ENCODE assay signal across 14 cellular contexts in genomic region chr3:127857270-127857801, GRCh38. TPM values are rescaled to one million over a fixed set of nuclear protein-coding genes. Genes with fewer than 3 reads are reported as not detected.
DNase-seq lines count a peak whose midpoint lies in the region; ATAC-seq, FAIRE-seq and TF ChIP-seq lines count a peak whose summit lies in the region.
"Had no signal": no experiment of that assay in that cellular context is flagged by ENCODE, and none has a peak within 500 bp of the region (broad histone marks: within the 10 kb centered on the region; RNA-seq: fewer than 3 reads in every experiment).

No MANE protein-coding gene starts in this region.

- CTCF ChIA-PET in SK-N-SH (lab: Yijun Ruan, JAX): interaction anchor here (0.9 to 2.1 kb wide), 4 partner anchors 125 to 167 kb away, joined by 3 to 10 read pairs (median 4); no protein-coding TSS in a partner anchor

- H3K36me3 ChIP-seq in SK-N-SH (replicated peaks in 1 of 2; ENCODE audit: control insufficient read depth in 1 of 2, insufficient read depth in 2 of 2, low read length in 1 of 2): no peaks in the 10 kb centered on the region
- H3K36me3 ChIP-seq: HAP-1, sigmoid colon had no signal

- TF ChIP-seq CTCF in AG09319 (IDR thresholded peaks at IDR 0.05; ENCODE audit: low read depth, low read length): peak; percentile 40
- TF ChIP-seq CTCF in SK-N-SH (IDR thresholded peaks at IDR 0.05): no peak; the same call in 1 of the 2 replicates
- TF ChIP-seq CTCF in fibroblast of pulmonary artery (IDR thresholded peaks at IDR 0.05; ENCODE audit: low read length, missing control alignments): no peak

- TF ChIP-seq RAD21 in SK-N-SH (IDR thresholded peaks at IDR 0.05; ENCODE audit: low read length): peak; percentile 55

- no peak overlapping the region for H3K4me3 ChIP-seq in SK-N-SH (ENCODE audit: low read depth in 2 of 2, low read length in 1 of 2)
- H3K4me3 ChIP-seq in fibroblast of pulmonary artery (replicated peaks; ENCODE audit: low read depth, low read length): no peak overlapping the region
- H3K4me3 ChIP-seq: HAP-1, sigmoid colon had no signal

- ATAC-seq in HG02884 (IDR thresholded peaks at IDR 0.05; ENCODE audit: unreplicated experiment): no peak
- ATAC-seq in HG02840 (IDR thresholded peaks at IDR 0.05; ENCODE audit: low FRiP score, unreplicated experiment): no peak
- no peak for ATAC-seq in HG03354 (IDR thresholded peaks at IDR 0.05; ENCODE audit: poor library complexity, severe bottlenecking, unreplicated experiment)
- ATAC-seq: activated T-helper 17 cell treated with anti-CD3 and anti-CD28 coated beads, Interleukin-2, amount 50 U/mL, for 72 hours had no signal

- POLR2A ChIA-PET in SK-N-SH (lab: Yijun Ruan, JAX): no interaction called here

- peak; percentile 75 for FAIRE-seq in GM12891 (lab: Jason Lieb, UNC)
- FAIRE-seq: colon had no signal

- no peaks in the 10 kb centered on the region for H3K79me2 ChIP-seq in SK-N-SH (ENCODE audit: insufficient read depth)

- H3K9ac ChIP-seq in SK-N-SH: no peak overlapping the region

- H2AFZ ChIP-seq in SK-N-SH (ENCODE audit: low read depth): no peak overlapping the region

- no peaks in the 10 kb centered on the region; the same call in 1 of the 2 replicates for H3K27me3 ChIP-seq in SK-N-SH (ENCODE audit: insufficient read depth)
- H3K27me3 ChIP-seq: sigmoid colon had no signal

- TF ChIP-seq EP300 in SK-N-SH (IDR thresholded peaks at IDR 0.05; ENCODE audit: borderline replicate concordance in 1 of 2, low read depth in 1 of 2, low read length in 1 of 2): no peak

- no peaks in the 10 kb centered on the region for H3K9me2 ChIP-seq in SK-N-SH

- H4K20me1 ChIP-seq in SK-N-SH (ENCODE audit: insufficient read depth): no peaks in the 10 kb centered on the region

- H3K27ac ChIP-seq in SK-N-SH (ENCODE audit: low read depth in 2 of 2, low read length in 1 of 2): no peak overlapping the region
- H3K27ac ChIP-seq: sigmoid colon had no signal

- no peak for DNase-seq in AG09319 (ENCODE audit: extremely low read depth, low read depth)
- no peak for DNase-seq in GM12891 (ENCODE audit: insufficient read length, low spot score)
- peak; percentile 42 for DNase-seq in SK-N-SH
- DNase-seq in fibroblast of pulmonary artery (ENCODE audit: low read depth): peak; percentile 13
- DNase-seq in SHP77 treated with DMSO at 0.1 percent for 48 hours (lab: John Stamatoyannopoulos, UW): no peak
- DNase-seq: DMS53, NCI-H1105, sigmoid colon had no signal

- H3F3A ChIP-seq in SK-N-SH (replicated peaks; ENCODE audit: insufficient read depth): no peaks in the 10 kb centered on the region

- no peaks in the 10 kb centered on the region for H3K9me3 ChIP-seq in SK-N-SH
- H3K9me3 ChIP-seq: HAP-1, sigmoid colon had no signal

- no peaks in the 10 kb centered on the region; a peak in 1 of 4 replicates for H3K4me1 ChIP-seq in SK-N-SH (ENCODE audit: control insufficient read depth in 1 of 2, insufficient read depth in 2 of 2, low read depth in 1 of 2, low read length in 1 of 2)
- H3K4me1 ChIP-seq: HAP-1, sigmoid colon had no signal

- WGBS in SK-N-SH (ENCODE audit: low lambda C conversion rate): 50% methylated on average over 6 of the region's 6 CpGs

- H3K4me2 ChIP-seq in SK-N-SH: no peak overlapping the region

- TF ChIP-seq POLR2A in GM12891 (IDR thresholded peaks at IDR 0.05; ENCODE audit: low read depth, low read length): no peak

TF ChIP-seq in GM12891, 5 proteins besides CTCF, POLR2A, EP300 and RAD21:
- TF ChIP-seq TAF1 (IDR thresholded peaks at IDR 0.05; ENCODE audit: low read depth, low read length): no peak
- TF ChIP-seq POU2F2 (IDR thresholded peaks at IDR 0.05; ENCODE audit: low read depth, low read length): no peak
- TF ChIP-seq POLR2AphosphoS5 (IDR thresholded peaks at IDR 0.05; ENCODE audit: low read depth, low read length): no peak
- no peak for TF ChIP-seq PAX5 (IDR thresholded peaks at IDR 0.05; ENCODE audit: insufficient read depth, low read length, severe bottlenecking)
- TF ChIP-seq SPI1 (IDR thresholded peaks at IDR 0.05; ENCODE audit: low read depth, low read length): no peak

TF ChIP-seq in SK-N-SH, 30 proteins besides CTCF, POLR2A, EP300 and RAD21:
- TF ChIP-seq SMC3 (IDR thresholded peaks at IDR 0.05; ENCODE audit: low read depth, low read length) (peak; percentile 31; the same call in 1 of the 2 replicates), MEF2A (IDR thresholded peaks at IDR 0.05; ENCODE audit: borderline replicate concordance, low read depth) (no peak), GABPA (IDR thresholded peaks at IDR 0.05; ENCODE audit: low read depth) (no peak), USF1 (IDR thresholded peaks at IDR 0.05; ENCODE audit: borderline replicate concordance, low read depth) (no peak)

RNA-seq across cellular contexts. Expression of gene MGLL, which starts 35.0 kb away (rescaled TPM):
- polyA plus RNA-seq in GM12891 (2012; ENCODE audit: low read depth, missing spikeins): 49.8 TPM
- 2.0 and 2.2 TPM in 2 replicates for polyA plus RNA-seq in SK-N-SH (2012; rRNA removed)
- 1.7 and 2.7 TPM in 2 replicates for polyA plus RNA-seq in SK-N-SH (2012; cell fraction: cytosol; rRNA removed)
- polyA plus RNA-seq in SK-N-SH (2012; cell fraction: nucleus; rRNA removed): 2.2 and 3.7 TPM in 2 replicates

RNA-seq across cellular contexts. Expression of gene KBTBD12, which starts 57.7 kb away (rescaled TPM):
- polyA plus RNA-seq in GM12891 (2012; ENCODE audit: low read depth, missing spikeins): 0.13 TPM
- polyA plus RNA-seq in SK-N-SH (2012; rRNA removed): not detected in 2 replicates
- polyA plus RNA-seq in SK-N-SH (2012; cell fraction: cytosol; rRNA removed): not detected in 2 replicates
- polyA plus RNA-seq in SK-N-SH (2012; cell fraction: nucleus; rRNA removed): not detected in 2 replicates

Comparison
In these comparisons a context has a peak if more than half of its experiments do, and no peak if none do; other contexts are left out.
1. DNase-seq: peak in SK-N-SH (single experiment) and fibroblast of pulmonary artery (single experiment); none in AG09319 (single experiment), GM12891 (single experiment) and SHP77 treated with DMSO at 0.1 percent for 48 hours (single experiment).